Comparison of ENCODE assay signal across 9 cellular contexts in genomic region chr1:192904438-192904895, GRCh38.
DNase-seq lines count a peak whose midpoint lies in the region; ATAC-seq, FAIRE-seq and TF ChIP-seq lines count a peak whose summit lies in the region.
"Had no signal": no experiment of that assay in that cellular context is flagged by ENCODE, and none has a peak within 500 bp of the region (broad histone marks: within the 10 kb centered on the region; RNA-seq: fewer than 3 reads in every experiment).

No MANE protein-coding gene starts in this region.

- no peaks in the 10 kb centered on the region for H3K36me3 ChIP-seq in K562 (ENCODE audit: control insufficient read depth, insufficient read depth, low read length)
- no peaks in the 10 kb centered on the region for H3K36me3 ChIP-seq in lower lobe of right lung

- ATAC-seq in K562 (no peak), lower lobe of right lung (peak; percentile 54 to 74), GM19463 (IDR thresholded peaks at IDR 0.05; ENCODE audit: unreplicated experiment) (no peak)

- no peak overlapping the region for H3K4me2 ChIP-seq in K562 (ENCODE audit: insufficient read depth, low read length)

- no peak overlapping the region for H3K9ac ChIP-seq in K562 (ENCODE audit: insufficient read depth in 1 of 2, low read depth in 2 of 2, low read length in 2 of 2)

- CTCF ChIA-PET in AG04450 (lab: Charles Lee) (interaction anchor here (0.6 kb wide), 1 partner anchor 10 kb away, joined by 4 read pairs; no protein-coding TSS in a partner anchor), K562 (lab: Yijun Ruan, JAX; ENCODE audit: low intra/inter-chr PET ratio) (no interaction called here)

- TF ChIP-seq CTCF in AG04450 (IDR thresholded peaks at IDR 0.05; ENCODE audit: low read depth, low read length), result no peak
- no peak for TF ChIP-seq CTCF in K562 (IDR thresholded peaks at IDR 0.05 in 2 of 3, conservative IDR thresholded peaks at IDR 0.05 in 1 of 3; ENCODE audit: insufficient read depth in 2 of 3, low read depth in 1 of 3, low read length in 3 of 3)
- no peak for TF ChIP-seq CTCF in lower lobe of right lung (IDR thresholded peaks at IDR 0.05)

- TF ChIP-seq EP300 in K562 (IDR thresholded peaks at IDR 0.05; ENCODE audit: low read length), result no peak

- no peaks in the 10 kb centered on the region for H3K4me1 ChIP-seq in K562 (replicated peaks in 1 of 2; ENCODE audit: control insufficient read depth in 2 of 2, insufficient read depth in 2 of 2, low read length in 2 of 2)
- no peaks in the 10 kb centered on the region for H3K4me1 ChIP-seq in lower lobe of right lung

- H3K27ac ChIP-seq in AG04450 (ENCODE audit: low read depth, low read length) (no peak overlapping the region), K562 (ENCODE audit: extremely low read depth, low read depth, low read length) (no peak overlapping the region), lower lobe of right lung (no peak overlapping the region)

- no peaks in the 10 kb centered on the region for H4K20me1 ChIP-seq in K562 (replicated peaks; ENCODE audit: control insufficient read depth, insufficient read depth, low read length)

- POLR2A ChIA-PET in AG04450 (lab: Yijun Ruan, JAX) (interaction anchor here (0.6 kb wide), 1 partner anchor 12 kb away, joined by 7 read pairs; no protein-coding TSS in a partner anchor), K562 (lab: Yijun Ruan, JAX) (no interaction called here)

- no peaks in the 10 kb centered on the region for H3K79me2 ChIP-seq in K562 (ENCODE audit: control insufficient read depth, insufficient read depth, low read length)

- TF ChIP-seq POLR2A in H54 (IDR thresholded peaks at IDR 0.05; ENCODE audit: low read depth, low read length), result no peak
- no peak for TF ChIP-seq POLR2A in K562 (conservative IDR thresholded peaks at IDR 0.05)

- FAIRE-seq in H54 (lab: Jason Lieb, UNC) (peak; percentile 72), K562 (lab: Jason Lieb, UNC) (peak; percentile 57)

- no peaks in the 10 kb centered on the region for H3K27me3 ChIP-seq in AG04450 (ENCODE audit: control insufficient read depth, insufficient read depth, low read length)
- H3K27me3 ChIP-seq in K562 (ENCODE audit: control insufficient read depth in 2 of 2, insufficient read depth in 2 of 2, low read length in 2 of 2), result peaks cover 0 to 9% of the 10 kb centered on the region in 2 experiments; a peak in 4 of 5 replicates
- H3K27me3 ChIP-seq in lower lobe of right lung (ENCODE audit: low read depth), result no peaks in the 10 kb centered on the region

- peak; percentile 64 for DNase-seq in AG04450 (ENCODE audit: low read depth, low spot score)
- DNase-seq in H54 (ENCODE audit: insufficient read length, low spot score), result peak; percentile 15
- no peak for DNase-seq in K562 (ENCODE audit: extremely low read depth in 1 of 4, low spot score in 3 of 4)
- DNase-seq in lower lobe of right lung, result no peak
- no peak for DNase-seq in COLO668 (lab: John Stamatoyannopoulos, UW; ENCODE audit: unreplicated experiment)
- DNase-seq in D341Med (ENCODE audit: low spot score), result no peak
- DNase-seq in SKM-1 (lab: John Stamatoyannopoulos, UW; ENCODE audit: unreplicated experiment), result no peak
- DNase-seq: NCI-H524 treated with DMSO at 0.1 percent for 48 hours had no signal

- in situ Hi-C loops in K562 (cut with MboI), result no loop called here

- WGBS in K562 (ENCODE audit: insufficient coverage, low coverage, missing lambda C conversion rate), result 1% methylated on average over 7 of the region's 7 CpGs

- no peak for TF ChIP-seq RAD21 in K562 (CRISPR knock-in tag; conservative IDR thresholded peaks at IDR 0.05 in 1 of 2, IDR thresholded peaks at IDR 0.05 in 1 of 2)

- no TSS peak for BruUV-seq in K562 (replicated peaks; lab: Mats Ljungman, UMichigan)

- H3K4me3 ChIP-seq in AG04450 (ENCODE audit: low read depth, low read length), result peak overlapping the region; percentile 34
- no peak overlapping the region for H3K4me3 ChIP-seq in K562
- no peak overlapping the region for H3K4me3 ChIP-seq in lower lobe of right lung

- H3K9me3 ChIP-seq in AG04450 (ENCODE audit: control insufficient read depth, insufficient read depth, low read length) (no peaks in the 10 kb centered on the region), K562 (replicated peaks; ENCODE audit: control insufficient read depth, insufficient read depth, low read depth, low read length) (no peaks in the 10 kb centered on the region), lower lobe of right lung (no peaks in the 10 kb centered on the region)

- H3K9me1 ChIP-seq in K562 (ENCODE audit: control insufficient read depth, insufficient read depth, low read length), result no peaks in the 10 kb centered on the region

- H2AFZ ChIP-seq in K562 (ENCODE audit: low read depth, low read length), result no peak overlapping the region

- intact Hi-C loops in K562 (cut with micrococcal nuclease) (no loop called here), lower lobe of right lung (cut with DNase I) (no loop called here)

TF ChIP-seq in K562, 482 proteins besides CTCF, POLR2A, EP300 and RAD21:
- TF ChIP-seq ZC3H11A (IDR thresholded peaks at IDR 0.05; ENCODE audit: low read depth, low read length) (no peak), KLF6 (CRISPR knock-in tag; IDR thresholded peaks at IDR 0.05; ENCODE audit: borderline replicate concordance) (no peak), BRD9 (IDR thresholded peaks at IDR 0.05; ENCODE audit: low read depth, partially characterized antibody) (no peak), EGR1 (conservative IDR thresholded peaks at IDR 0.05) (0 out of 2 replicates have a peak, but pooled peaks have one; percentile 7), GATA2 (CRISPR knock-in tag; IDR thresholded peaks at IDR 0.05) (no peak)

Comparison
In these comparisons a context has a peak if more than half of its experiments do, and no peak if none do; other contexts are left out.
1. DNase-seq: peak in AG04450 (single experiment) and H54 (single experiment); none in K562 (0 of 4), lower lobe of right lung (single experiment), COLO668 (single experiment), D341Med (single experiment) and SKM-1 (single experiment).
2. ATAC-seq: peak in lower lobe of right lung (2 of 2); none in K562 (single experiment) and GM19463 (single experiment).